3 cellular contexts compared by ENCODE assay signal in the genomic region with DNA sequence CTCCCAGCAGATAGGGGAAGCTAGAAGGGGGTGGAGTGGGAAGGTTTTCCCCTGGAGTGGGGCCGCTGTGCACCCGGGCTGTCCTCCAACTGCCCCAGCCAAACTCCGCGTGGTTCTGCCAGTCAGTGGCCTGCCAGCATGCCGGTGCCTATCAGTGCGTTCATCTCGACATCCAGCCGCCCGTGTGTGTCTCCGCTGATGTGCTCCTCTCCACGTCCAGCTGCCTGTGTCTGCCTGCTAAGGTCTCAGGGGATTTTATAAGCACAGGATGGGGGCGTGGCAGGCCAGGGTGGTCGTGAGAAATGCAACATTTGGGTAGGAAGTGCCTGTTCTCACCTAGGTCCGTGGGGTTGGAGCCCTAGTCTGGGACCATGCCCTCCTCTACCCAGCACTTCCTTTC. TPM values are rescaled to one million over a fixed set of nuclear protein-coding genes. Genes with fewer than 3 reads are reported as not detected.
"Had no signal": no experiment of that assay in that cellular context is flagged by ENCODE, and none has a peak within 500 bp of the region (broad histone marks: within the 10 kb centered on the region; RNA-seq: fewer than 3 reads in every experiment).

No MANE protein-coding gene starts in this region.

RNA-seq across cellular contexts. Expression of a gene that starts 17.0 kb away (rescaled TPM):
- total RNA-seq: activated CD8-positive, alpha-beta T cell treated with anti-CD3 and anti-CD28 coated beads for 36 hours; natural killer cell; T-helper 17 cell had no signal
